Comparison of ENCODE assay signal across 1 cellular context in the genomic region with DNA sequence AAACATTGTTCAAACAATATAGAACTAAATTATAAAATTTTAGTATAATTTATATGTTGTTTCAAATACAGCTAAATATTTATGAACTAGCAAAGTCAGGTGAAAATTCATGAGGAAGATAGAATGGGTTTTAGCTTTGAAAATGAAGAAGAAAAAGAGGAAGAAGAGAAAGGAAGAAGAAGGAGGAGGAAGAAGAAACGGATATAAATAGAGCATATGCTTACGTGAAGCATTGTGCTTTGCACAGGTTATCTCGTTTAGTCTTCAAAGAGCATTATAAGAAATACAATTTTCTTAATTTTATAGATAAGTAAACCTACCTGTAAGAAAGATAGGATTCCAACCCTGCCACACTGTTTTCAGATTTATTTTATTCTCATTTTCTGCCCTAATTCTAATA.
TF ChIP-seq lines count a peak whose summit lies in the region.

No MANE protein-coding gene starts in this region.

TF ChIP-seq in endothelial cell of umbilical vein, 7 proteins besides CTCF, POLR2A, EP300 and RAD21:
- no peak for TF ChIP-seq POLR2AphosphoS5 (IDR thresholded peaks at IDR 0.05; ENCODE audit: insufficient read depth, low read depth, low read length)
- no peak for TF ChIP-seq GATA2 (IDR thresholded peaks at IDR 0.05; ENCODE audit: insufficient read depth, insufficient read length, low read depth, low read length)
- TF ChIP-seq JUN (IDR thresholded peaks at IDR 0.05; ENCODE audit: borderline replicate concordance, insufficient read depth, insufficient read length, low read depth), result no peak
- TF ChIP-seq MYC (IDR thresholded peaks at IDR 0.05; ENCODE audit: low read depth, low read length), result no peak
- TF ChIP-seq, protein P1, sequence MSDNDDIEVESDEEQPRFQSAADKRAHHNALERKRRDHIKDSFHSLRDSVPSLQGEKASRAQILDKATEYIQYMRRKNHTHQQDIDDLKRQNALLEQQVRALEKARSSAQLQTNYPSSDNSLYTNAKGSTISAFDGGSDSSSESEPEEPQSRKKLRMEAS (IDR thresholded peaks at IDR 0.05; ENCODE audit: insufficient read depth, insufficient read length), result no peak
- no peak for TF ChIP-seq EZH2 (IDR thresholded peaks at IDR 0.05; ENCODE audit: borderline replicate concordance, low read depth, low read length, severe bottlenecking)
